8 cellular contexts compared by ENCODE assay signal in the genomic region with DNA sequence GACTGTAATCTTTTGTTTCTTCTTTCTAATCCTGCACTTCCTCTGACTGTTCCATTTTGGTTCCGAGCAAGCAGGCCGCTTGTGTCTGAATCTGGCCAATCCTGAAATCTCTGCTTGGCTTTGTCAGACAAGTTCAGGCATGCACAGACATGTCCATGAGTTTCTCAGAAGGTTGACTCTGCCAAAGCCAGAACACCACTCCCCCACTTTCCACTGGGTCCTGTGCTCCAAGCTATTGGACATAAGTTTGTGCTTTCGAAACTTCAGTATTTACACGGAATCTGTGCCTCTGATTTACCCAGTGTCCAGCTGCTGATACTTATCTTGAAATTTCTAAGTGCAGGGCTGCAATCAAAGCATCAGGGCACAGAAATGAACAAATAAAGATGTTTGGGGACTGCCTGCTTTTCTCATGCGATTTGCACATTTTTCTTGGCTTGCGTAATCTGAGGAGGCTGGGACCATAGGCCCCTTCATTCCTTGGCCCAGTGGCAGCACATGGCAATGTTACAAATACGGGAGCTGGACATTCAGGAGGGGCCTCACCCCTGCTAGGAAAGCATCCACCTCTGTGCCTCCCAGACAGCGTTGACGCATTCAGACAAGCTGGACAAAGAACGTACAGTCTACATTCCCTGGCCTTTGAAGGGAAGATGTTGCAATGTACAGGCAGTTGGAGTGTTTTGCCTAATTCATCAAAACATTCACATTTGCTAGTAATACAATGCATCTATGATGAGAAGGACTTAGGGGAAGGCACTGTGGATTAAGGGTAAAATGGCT.
DNase-seq lines count a peak whose midpoint lies in the region; ATAC-seq and TF ChIP-seq lines count a peak whose summit lies in the region.

No MANE protein-coding gene starts in this region.

- no peaks in the 10 kb centered on the region for H4K20me1 ChIP-seq in smooth muscle cell (ENCODE audit: low read depth)

- H3K36me3 Mint-ChIP-seq in HFFc6 (ENCODE audit: low read depth) = peaks cover 5% of the 10 kb centered on the region; the same call in 1 of the 2 replicates

- H3K4me3 ChIP-seq in ascending aorta = peak overlapping the region in 1 of 2 donors; percentile 10
- H3K4me3 ChIP-seq in smooth muscle cell = no peak overlapping the region

- H3F3A ChIP-seq in smooth muscle cell (ENCODE audit: low read depth) = peaks cover 36% of the 10 kb centered on the region

- peak overlapping the region; percentile 70 for H3K4me3 Mint-ChIP-seq in HFFc6

- no peaks in the 10 kb centered on the region; the same call in 1 of the 2 replicates for H3K27me3 Mint-ChIP-seq in HFFc6 (ENCODE audit: insufficient read depth)

- H3K9ac ChIP-seq in smooth muscle cell (ENCODE audit: low read depth) = peak overlapping the region; percentile 92

- DNase-seq in HFFc6 = peak; percentile 98
- peak in 1 of 2 donors; percentile 95 for DNase-seq in ascending aorta (ENCODE audit: low spot score in 2 of 2)
- peak; percentile 30 for DNase-seq in iPS-NIHi11 (ENCODE audit: low spot score)
- peak; percentile 54 for DNase-seq in smooth muscle cell (lab: John Stamatoyannopoulos, UW; ENCODE audit: unreplicated experiment)
- no peak for DNase-seq in stimulated activated naive CD4-positive, alpha-beta T cell treated with Interleukin-2 at 50 U/mL for 16 hours (lab: John Stamatoyannopoulos, UW)
- no peak for DNase-seq in NCI-H1092 (lab: John Stamatoyannopoulos, UW)
- no peak for DNase-seq in mesenteric fat pad (ENCODE audit: low spot score)

- no peaks in the 10 kb centered on the region; the same call in 1 of the 2 replicates for H3K9me3 Mint-ChIP-seq in HFFc6

- no peaks in the 10 kb centered on the region for H3K27me3 ChIP-seq in ascending aorta
- H3K27me3 ChIP-seq in smooth muscle cell (ENCODE audit: low read depth) = no peaks in the 10 kb centered on the region

- H2AFZ ChIP-seq in smooth muscle cell (ENCODE audit: low read depth) = no peak overlapping the region

- peak overlapping the region; percentile 98 for H3K27ac Mint-ChIP-seq in HFFc6

- TF ChIP-seq CTCF in HFFc6 (IDR thresholded peaks at IDR 0.05) = no peak
- no peak for TF ChIP-seq CTCF in ascending aorta (IDR thresholded peaks at IDR 0.05)
- no peak for TF ChIP-seq CTCF in smooth muscle cell (IDR thresholded peaks at IDR 0.05; ENCODE audit: borderline replicate concordance, insufficient read depth, poor library complexity, severe bottlenecking)

- peaks cover 0 to 18% of the 10 kb centered on the region in 2 donors for H3K4me1 ChIP-seq in ascending aorta
- H3K4me1 ChIP-seq in smooth muscle cell (ENCODE audit: low read depth) = peaks cover 38% of the 10 kb centered on the region

- H3K27ac ChIP-seq in ascending aorta = peak overlapping the region; percentile 83 to 90
- peak overlapping the region; percentile 98 for H3K27ac ChIP-seq in smooth muscle cell (ENCODE audit: low read depth)

- H3K9me3 ChIP-seq in ascending aorta (no peaks in the 10 kb centered on the region), smooth muscle cell (replicated peaks; ENCODE audit: low read depth) (no peaks in the 10 kb centered on the region)

- 2% methylated on average over 10 of the region's 10 CpGs for WGBS in smooth muscle cell (ENCODE audit: low lambda C conversion rate)

- H3K4me1 Mint-ChIP-seq in HFFc6 (ENCODE audit: low read depth) = peaks cover 80% of the 10 kb centered on the region

- no peak for ATAC-seq in GM21447 (IDR thresholded peaks at IDR 0.05; ENCODE audit: unreplicated experiment)

- H3K4me2 ChIP-seq in smooth muscle cell = peak overlapping the region; percentile 32

- H3K36me3 ChIP-seq in ascending aorta (no peaks in the 10 kb centered on the region), smooth muscle cell (ENCODE audit: low read depth) (no peaks in the 10 kb centered on the region)

- H3K79me2 ChIP-seq in smooth muscle cell (ENCODE audit: low read depth) = no peaks in the 10 kb centered on the region

- intact Hi-C loops in ascending aorta (cut with DNase I) = loop anchor here (1.0 to 5.0 kb wide), 5 partner anchors 208 to 352 kb away; a partner anchor contains a TSS

Comparison
In these comparisons a context has a peak if more than half of its experiments do, and no peak if none do; other contexts are left out.
1. DNase-seq: peak in HFFc6 (single experiment), iPS-NIHi11 (single experiment) and smooth muscle cell (single experiment); none in stimulated activated naive CD4-positive, alpha-beta T cell treated with Interleukin-2 at 50 U/mL for 16 hours (single experiment), NCI-H1092 (single experiment) and mesenteric fat pad (single experiment).